22 cellular contexts compared by ENCODE assay signal in genomic region chr11:45643585-45643984, GRCh38. TPM values are rescaled to one million over a fixed set of nuclear protein-coding genes. Genes with fewer than 3 reads are reported as not detected.
A peak's percentile ranks its signal among the peaks of the same experiment; 100 is the strongest.
DNase-seq lines count a peak whose midpoint lies in the region; ATAC-seq and TF ChIP-seq lines count a peak whose summit lies in the region.
"Had no signal": no experiment of that assay in that cellular context is flagged by ENCODE, and none has a peak within 500 bp of the region (broad histone marks: within the 10 kb centered on the region; RNA-seq: fewer than 3 reads in every experiment).

No MANE protein-coding gene starts in this region.

- peak overlapping the region; percentile 99 for H3K27ac Mint-ChIP-seq in endothelial cell (ENCODE audit: unreplicated experiment)
- peak overlapping the region; percentile 16 for H3K27ac Mint-ChIP-seq in neural progenitor cell
- H3K27ac Mint-ChIP-seq: H9, HFFc6 had no signal

- no peak for ATAC-seq in HG03175 (IDR thresholded peaks at IDR 0.05; ENCODE audit: unreplicated experiment)

- TF ChIP-seq POLR2A in Peyer's patch (IDR thresholded peaks at IDR 0.05), result no peak

- H3K9ac ChIP-seq in neural progenitor cell, result no peak overlapping the region
- H3K9ac ChIP-seq: GM23248 had no signal

- peaks cover 14% of the 10 kb centered on the region for H3K27me3 Mint-ChIP-seq in endothelial cell (ENCODE audit: unreplicated experiment)
- peaks cover 7% of the 10 kb centered on the region for H3K27me3 Mint-ChIP-seq in neural progenitor cell (ENCODE audit: insufficient read depth, low read depth)

- H3K36me3 ChIP-seq in neural progenitor cell (no peaks in the 10 kb centered on the region), Peyer's patch (no peaks in the 10 kb centered on the region)
- H3K36me3 ChIP-seq: SJCRH30 had no signal

- H3K27ac ChIP-seq in neural progenitor cell, result no peak overlapping the region
- H3K27ac ChIP-seq in Peyer's patch, result no peak overlapping the region
- H3K27ac ChIP-seq: C4-2B, GM23248, SJCRH30 had no signal

- H2AFZ ChIP-seq in neural progenitor cell (replicated peaks), result no peak overlapping the region
- H2AFZ ChIP-seq: GM23248 had no signal

- H3K4me1 Mint-ChIP-seq in endothelial cell (ENCODE audit: unreplicated experiment) (peaks cover 69% of the 10 kb centered on the region), neural progenitor cell (peaks cover 13% of the 10 kb centered on the region)

- H3K27me3 ChIP-seq in neural progenitor cell (peaks cover 5% of the 10 kb centered on the region), Peyer's patch (no peaks in the 10 kb centered on the region)

- H3K79me2 ChIP-seq in neural progenitor cell (ENCODE audit: low read depth), result no peaks in the 10 kb centered on the region

- H3K4me1 ChIP-seq in neural progenitor cell (peaks cover 19% of the 10 kb centered on the region), Peyer's patch (no peaks in the 10 kb centered on the region)
- H3K4me1 ChIP-seq: SJCRH30 had no signal

- H3K9me3 ChIP-seq in neural progenitor cell (ENCODE audit: low read depth) (no peaks in the 10 kb centered on the region), Peyer's patch (no peaks in the 10 kb centered on the region)
- H3K9me3 ChIP-seq: SJCRH30 had no signal

- H3F3A ChIP-seq in neural progenitor cell (ENCODE audit: low read depth), result peaks cover 11% of the 10 kb centered on the region

- peaks cover 21% of the 10 kb centered on the region for H3K36me3 Mint-ChIP-seq in endothelial cell (ENCODE audit: low read depth, unreplicated experiment)
- no peaks in the 10 kb centered on the region for H3K36me3 Mint-ChIP-seq in neural progenitor cell

- H3K9me3 Mint-ChIP-seq in endothelial cell (ENCODE audit: unreplicated experiment) (peaks cover 4% of the 10 kb centered on the region), neural progenitor cell (peaks cover 11% of the 10 kb centered on the region)
- H3K9me3 Mint-ChIP-seq: HFFc6 had no signal

- TF ChIP-seq CTCF in endothelial cell (IDR thresholded peaks at IDR 0.05; ENCODE audit: unreplicated experiment) (no peak), neural progenitor cell (IDR thresholded peaks at IDR 0.05) (no peak), Peyer's patch (IDR thresholded peaks at IDR 0.05) (no peak)

- H4K20me1 ChIP-seq in neural progenitor cell (ENCODE audit: low read depth), result no peaks in the 10 kb centered on the region

- H3K4me3 ChIP-seq in neural progenitor cell (no peak overlapping the region), Peyer's patch (no peak overlapping the region)
- H3K4me3 ChIP-seq: GM23248, SJCRH30 had no signal

- H3K4me3 Mint-ChIP-seq in endothelial cell (ENCODE audit: unreplicated experiment) (peak overlapping the region; percentile 22), neural progenitor cell (no peak overlapping the region)
- H3K4me3 Mint-ChIP-seq: CD8-positive, alpha-beta memory T cell; H9; HFFc6 had no signal

- peak; percentile 44 for DNase-seq in activated CD8-positive, alpha-beta memory T cell treated with anti-CD3 and anti-CD28 coated beads for 24 hours
- no peak for DNase-seq in activated CD8-positive, alpha-beta memory T cell treated with anti-CD3 and anti-CD28 coated beads, Interleukin-2, amount 50 U/mL, for 4 hours
- DNase-seq in endothelial cell (ENCODE audit: low spot score) (peak; percentile 50), neural progenitor cell (ENCODE audit: low spot score) (no peak), Peyer's patch (no peak), DMS53 treated with DMSO at 0.1 percent for 48 hours (lab: John Stamatoyannopoulos, UW; ENCODE audit: unreplicated experiment) (no peak)
- DNase-seq: Calu3, DMS153, GDM1, GM23248, H9, HFFc6, KG1, NCI-H1092 treated with DMSO at 0.1 percent for 48 hours, NCI-H226, NCI-H510A treated with DMSO at 0.1 percent for 48 hours, NCI-H774, SJCRH30 had no signal

- no peak overlapping the region for H3K4me2 ChIP-seq in neural progenitor cell

RNA-seq across cellular contexts. Expression of gene CHST1, which starts 21.8 kb away (rescaled TPM):
- 275 TPM for total RNA-seq in endothelial cell (ENCODE audit: unreplicated experiment)
- total RNA-seq in neural progenitor cell (ENCODE audit: low replicate concordance), result 0.53 TPM in 1 of 2 replicates, not detected in the other
- 10 to 100 TPM in 1 of 4 donors, 1 to 10 TPM in 2, under 1 TPM in 1; 0.53 to 11.6 (median 1.4) TPM for total RNA-seq in Peyer's patch
- total RNA-seq: Calu3, GM23248, OCI-LY7, SJCRH30 had no signal

Comparison
In these comparisons a context has a peak if more than half of its experiments do, and no peak if none do; other contexts are left out.
1. DNase-seq: peak in activated CD8-positive, alpha-beta memory T cell treated with anti-CD3 and anti-CD28 coated beads for 24 hours (single experiment) and endothelial cell (single experiment); none in activated CD8-positive, alpha-beta memory T cell treated with anti-CD3 and anti-CD28 coated beads, Interleukin-2, amount 50 U/mL, for 4 hours (single experiment), neural progenitor cell (single experiment), Peyer's patch (0 of 3) and DMS53 treated with DMSO at 0.1 percent for 48 hours (single experiment).
2. RNA of gene CHST1, which starts 21.8 kb away (total RNA-seq): 275 TPM in endothelial cell (single experiment); 0.53 to 11.6 TPM in Peyer's patch and 0.53 TPM in neural progenitor cell; every median in the first group is over 10 times any median in the second.